Comparison of ENCODE assay signal across 8 cellular contexts in the genomic region with DNA sequence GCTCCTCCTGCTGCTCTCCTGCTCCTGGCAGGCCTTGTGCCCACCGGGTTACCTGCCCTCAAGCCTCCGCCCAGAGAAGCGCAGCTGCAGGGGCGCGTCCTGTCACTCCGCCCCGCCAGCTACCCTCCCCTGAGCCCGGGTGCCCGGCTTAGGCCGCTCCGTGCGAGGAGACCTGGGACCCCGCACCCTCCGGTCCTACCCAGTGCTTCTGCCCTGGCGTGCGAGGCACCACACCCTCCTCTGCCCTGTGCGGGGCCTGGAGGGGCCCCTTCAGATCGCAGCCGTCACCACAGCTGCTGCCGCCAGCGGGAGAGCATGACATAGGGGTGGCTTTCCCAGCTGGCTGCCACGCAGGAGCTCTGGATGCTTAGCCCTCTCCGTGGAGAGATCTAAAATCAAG. TPM values are rescaled to one million over a fixed set of nuclear protein-coding genes. Genes with fewer than 3 reads are reported as not detected.
"Had no signal": no experiment of that assay in that cellular context is flagged by ENCODE, and none has a peak within 500 bp of the region (broad histone marks: within the 10 kb centered on the region; RNA-seq: fewer than 3 reads in every experiment).

No MANE protein-coding gene starts in this region.

RNA-seq across cellular contexts. Expression of a gene that starts 20.1 kb away (rescaled TPM):
- total RNA-seq: K562, M059J, OCI-LY7, PC-9, Right ventricle myocardium inferior, RPMI7951, SJCRH30, SK-MEL-5 had no signal
